ENCODE assay signal across 24 cellular contexts in the genomic region with DNA sequence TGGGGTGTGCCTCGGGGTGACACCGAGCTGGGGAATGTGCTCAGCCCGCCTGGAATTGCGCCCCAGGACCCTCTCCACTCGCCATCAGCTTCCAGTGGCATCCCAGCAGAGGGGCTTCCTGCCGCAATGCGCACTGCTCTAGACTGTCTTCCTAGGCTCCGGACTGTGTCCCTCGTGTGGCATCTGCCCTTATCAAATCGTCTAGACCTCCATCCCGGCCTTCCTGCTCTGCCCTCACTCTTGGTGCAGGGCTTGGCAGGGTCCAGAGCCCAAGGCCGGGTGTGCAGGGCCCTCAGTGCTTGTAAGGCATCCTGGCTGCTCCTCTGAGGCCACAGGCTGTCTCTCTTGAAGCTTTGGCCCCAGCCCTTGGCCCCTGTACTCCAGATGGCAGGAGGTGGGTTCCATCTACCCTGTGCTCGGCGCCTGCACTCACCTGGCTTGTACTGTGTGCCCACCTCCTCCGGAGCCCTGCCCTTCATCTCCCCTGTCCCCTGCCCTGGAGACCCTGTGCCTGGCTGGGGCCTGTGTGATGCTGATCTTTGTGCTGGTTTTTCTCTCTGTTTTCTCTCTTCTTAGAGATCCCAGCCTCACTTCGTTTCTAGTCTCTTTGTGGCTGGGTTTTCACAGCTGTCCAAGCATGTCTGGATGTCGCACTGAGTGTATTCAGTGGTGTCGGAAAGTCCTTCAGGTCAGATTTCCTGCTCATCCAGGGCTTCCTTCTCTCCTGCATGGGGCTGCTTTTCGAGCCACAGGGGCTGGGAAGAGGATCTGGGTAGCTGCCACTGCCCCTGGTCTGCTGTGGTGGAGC. TPM values are rescaled to one million over a fixed set of nuclear protein-coding genes. Genes with fewer than 3 reads are reported as not detected.
"Had no signal": no experiment of that assay in that cellular context is flagged by ENCODE, and none has a peak within 500 bp of the region (broad histone marks: within the 10 kb centered on the region; RNA-seq: fewer than 3 reads in every experiment).

No MANE protein-coding gene starts in this region.

- H3K27me3 ChIP-seq: ascending aorta, body of pancreas, Peyer's patch had no signal

- H3K4me3 ChIP-seq: ascending aorta, body of pancreas, K562, Peyer's patch had no signal

- H3K4me1 Mint-ChIP-seq: activated CD4-positive, alpha-beta T cell treated with anti-CD3 and anti-CD28 coated beads, Interleukin-2, amount 10 ng/mL, durations not matched to agents 24 days and 14 days; activated naive CD8-positive, alpha-beta T cell treated with anti-CD3 and anti-CD28 coated beads, Interleukin-2, amount 50 U/mL, for 24 hours had no signal

- FAIRE-seq: K562 had no signal

- H3K36me3 Mint-ChIP-seq: activated CD4-positive, alpha-beta memory T cell treated with anti-CD3 and anti-CD28 coated beads for 36 hours; activated naive CD4-positive, alpha-beta T cell treated with anti-CD3 and anti-CD28 coated beads, Interleukin-2, amount 50 U/mL, for 72 hours had no signal

- H3K27ac Mint-ChIP-seq: activated CD4-positive, alpha-beta memory T cell treated with anti-CD3 and anti-CD28 coated beads for 36 hours; activated CD4-positive, alpha-beta T cell treated with anti-CD3 and anti-CD28 coated beads, Interleukin-2, amount 10 ng/mL, durations not matched to agents 24 days and 14 days; activated naive CD4-positive, alpha-beta T cell treated with anti-CD3 and anti-CD28 coated beads, Interleukin-2, amount 50 U/mL, for 72 hours; activated naive CD8-positive, alpha-beta T cell treated with anti-CD3 and anti-CD28 coated beads, Interleukin-2, amount 50 U/mL, for 24 hours; T-helper 1 cell treated with Interleukin-12 subunit alpha and Interleukin-12 subunit beta and Interleukin-4 antibody, amounts not matched to agents 30 μg/mL and 1 μg/mL, for 36 hours had no signal

- H3K9me3 Mint-ChIP-seq: activated CD4-positive, alpha-beta memory T cell treated with anti-CD3 and anti-CD28 coated beads for 36 hours; activated CD4-positive, alpha-beta T cell treated with anti-CD3 and anti-CD28 coated beads, Interleukin-2, amount 10 ng/mL, durations not matched to agents 24 days and 14 days; activated naive CD4-positive, alpha-beta T cell treated with anti-CD3 and anti-CD28 coated beads, Interleukin-2, amount 50 U/mL, for 72 hours; activated naive CD8-positive, alpha-beta T cell treated with anti-CD3 and anti-CD28 coated beads, Interleukin-2, amount 50 U/mL, for 24 hours; activated T-cell treated with anti-CD3 and anti-CD28 coated beads, Interleukin-2, amount 50 U/mL, for 4 hours; T-helper 1 cell treated with Interleukin-12 subunit alpha and Interleukin-12 subunit beta and Interleukin-4 antibody, amounts not matched to agents 30 μg/mL and 1 μg/mL, for 36 hours had no signal

- DNase-seq: activated CD4-positive, alpha-beta memory T cell treated with anti-CD3 and anti-CD28 coated beads for 36 hours; activated CD4-positive, alpha-beta T cell treated with anti-CD3 and anti-CD28 coated beads for 1 hour; activated CD4-positive, alpha-beta T cell treated with anti-CD3 and anti-CD28 coated beads, Interleukin-2, amount 10 ng/mL, durations not matched to agents 24 days and 14 days; activated CD8-positive, alpha-beta memory T cell treated with anti-CD3 and anti-CD28 coated beads for 24 hours; activated effector memory CD4-positive, alpha-beta T cell treated with anti-CD3 and anti-CD28 coated beads, Interleukin-2, amount 50 U/mL, for 16 hours; activated naive CD4-positive, alpha-beta T cell treated with Interleukin-2 at 50 U/mL for 16 hours; activated naive CD8-positive, alpha-beta T cell treated with anti-CD3 and anti-CD28 coated beads, Interleukin-2, amount 50 U/mL, for 24 hours; activated T-cell treated with anti-CD3 and anti-CD28 coated beads, Interleukin-2, amount 50 U/mL, for 4 hours; amniotic stem cell; body of pancreas; Karpas-422; MM.1S; NCI-H1105; NCI-H1436; NCI-H1694 treated with DMSO at 0.1 percent for 48 hours; NCI-H2029 treated with DMSO at 0.1 percent for 48 hours; NCI-H524; SHP77 had no signal

- H3K36me3 ChIP-seq: Peyer's patch had no signal

- ATAC-seq: activated naive CD4-positive, alpha-beta T cell treated with anti-CD3 and anti-CD28 coated beads, Interleukin-2, amount 50 U/mL, for 72 hours; activated naive CD8-positive, alpha-beta T cell treated with anti-CD3 and anti-CD28 coated beads, Interleukin-2, amount 50 U/mL, for 24 hours; activated T-cell treated with anti-CD3 and anti-CD28 coated beads, Interleukin-2, amount 50 U/mL, for 4 hours; body of pancreas; K562 had no signal

- H3K27me3 Mint-ChIP-seq: activated CD4-positive, alpha-beta memory T cell treated with anti-CD3 and anti-CD28 coated beads for 36 hours; activated CD4-positive, alpha-beta T cell treated with anti-CD3 and anti-CD28 coated beads, Interleukin-2, amount 10 ng/mL, durations not matched to agents 24 days and 14 days; activated naive CD8-positive, alpha-beta T cell treated with anti-CD3 and anti-CD28 coated beads, Interleukin-2, amount 50 U/mL, for 24 hours had no signal

- H3K4me3 Mint-ChIP-seq: activated CD4-positive, alpha-beta memory T cell treated with anti-CD3 and anti-CD28 coated beads for 36 hours; activated CD4-positive, alpha-beta T cell treated with anti-CD3 and anti-CD28 coated beads, Interleukin-2, amount 10 ng/mL, durations not matched to agents 24 days and 14 days; activated naive CD8-positive, alpha-beta T cell treated with anti-CD3 and anti-CD28 coated beads, Interleukin-2, amount 50 U/mL, for 24 hours; activated T-cell treated with anti-CD3 and anti-CD28 coated beads, Interleukin-2, amount 50 U/mL, for 4 hours; T-helper 1 cell treated with Interleukin-12 subunit alpha and Interleukin-12 subunit beta and Interleukin-4 antibody, amounts not matched to agents 30 μg/mL and 1 μg/mL, for 36 hours had no signal

RNA-seq across cellular contexts. Expression of gene BGN, which starts 45.3 kb away (rescaled TPM):
- total RNA-seq: activated CD4-positive, alpha-beta memory T cell treated with anti-CD3 and anti-CD28 coated beads for 36 hours; activated CD4-positive, alpha-beta T cell treated with anti-CD3 and anti-CD28 coated beads, Interleukin-2, amount 10 ng/mL, durations not matched to agents 24 days and 14 days; activated naive CD4-positive, alpha-beta T cell treated with anti-CD3 and anti-CD28 coated beads, Interleukin-2, amount 50 U/mL, for 72 hours; SK-MEL-5 had no signal

RNA-seq across cellular contexts. Expression of gene PNMA6E, which starts 48.4 kb away (rescaled TPM):
- total RNA-seq: activated CD4-positive, alpha-beta memory T cell treated with anti-CD3 and anti-CD28 coated beads for 36 hours; activated CD4-positive, alpha-beta T cell treated with anti-CD3 and anti-CD28 coated beads, Interleukin-2, amount 10 ng/mL, durations not matched to agents 24 days and 14 days; activated naive CD4-positive, alpha-beta T cell treated with anti-CD3 and anti-CD28 coated beads, Interleukin-2, amount 50 U/mL, for 72 hours; activated T-cell treated with anti-CD3 and anti-CD28 coated beads, Interleukin-2, amount 50 U/mL, for 4 hours; ascending aorta; body of pancreas; K562; Peyer's patch; SK-MEL-5 had no signal
